In genomic region chr4:153573881-153574807, GRCh38 we compare ENCODE assay signal across 8 cellular contexts.
DNase-seq lines count a peak whose midpoint lies in the region; ATAC-seq lines count a peak whose summit lies in the region.

No MANE protein-coding gene starts in this region.

- H3K36me3 Mint-ChIP-seq in naive B cell = peaks cover 16 to 20% of the 10 kb centered on the region in 2 donors

- peak; percentile 43 for DNase-seq in Daoy (ENCODE audit: low read depth)
- DNase-seq in NCI-H1694 treated with DMSO at 0.1 percent for 48 hours (lab: John Stamatoyannopoulos, UW) = peak; percentile 51
- peak; percentile 63 for DNase-seq in activated CD4-positive, alpha-beta T cell treated with anti-CD3 and anti-CD28 coated beads, Interleukin-2, amount 50 U/mL, for 1 hour
- DNase-seq in effector memory CD4-positive, alpha-beta T cell = peak; percentile 20 to 43 (median 39)
- DNase-seq in naive B cell = peak; percentile 50
- DNase-seq in stimulated activated naive CD4-positive, alpha-beta T cell (lab: John Stamatoyannopoulos, UW) = peak; percentile 14 to 74 (median 56)

- no peaks in the 10 kb centered on the region for H3K9me3 ChIP-seq in effector memory CD4-positive, alpha-beta T cell (ENCODE audit: control insufficient read depth, low read length)

- H3K4me3 ChIP-seq in effector memory CD4-positive, alpha-beta T cell (ENCODE audit: insufficient read depth, low read depth, low read length, poor library complexity, severe bottlenecking) = no peak overlapping the region

- H3K4me3 Mint-ChIP-seq in naive B cell = peak overlapping the region in 5 of 8 donors; percentile 5 to 75 (median 35)

- peaks cover 3% of the 10 kb centered on the region for H3K36me3 ChIP-seq in effector memory CD4-positive, alpha-beta T cell (ENCODE audit: control insufficient read depth, insufficient read depth, low read length)

- H3K27ac ChIP-seq in effector memory CD4-positive, alpha-beta T cell (ENCODE audit: insufficient read depth, low read length, poor library complexity, severe bottlenecking) = peak overlapping the region; percentile 37

- ATAC-seq in GM21619 (IDR thresholded peaks at IDR 0.05; ENCODE audit: unreplicated experiment) (peak; percentile 57), naive B cell (ENCODE audit: low read depth in 2 of 2) (peak; percentile 87 to 90), GM18858 (IDR thresholded peaks at IDR 0.05; ENCODE audit: unreplicated experiment) (no peak)

- H3K4me1 Mint-ChIP-seq in naive B cell = peaks cover 57 to 85% (median 70%) of the 10 kb centered on the region in 3 donors

- no peaks in the 10 kb centered on the region for H3K27me3 Mint-ChIP-seq in naive B cell

- no peaks in the 10 kb centered on the region for H3K27me3 ChIP-seq in effector memory CD4-positive, alpha-beta T cell (replicated peaks; ENCODE audit: control insufficient read depth, insufficient read depth, low read length, poor library complexity, severe bottlenecking)

- H3K27ac Mint-ChIP-seq in naive B cell = peak overlapping the region; percentile 65 to 91 (median 84)

- H3K4me1 ChIP-seq in effector memory CD4-positive, alpha-beta T cell (ENCODE audit: control insufficient read depth, insufficient read depth, low read length, poor library complexity, severe bottlenecking) = peaks cover 20% of the 10 kb centered on the region

- no peaks in the 10 kb centered on the region for H3K9me3 Mint-ChIP-seq in naive B cell
